1 cellular context compared by ENCODE assay signal in genomic region chr20:10370091-10370887, GRCh38.
TF ChIP-seq lines count a peak whose summit lies in the region.

No MANE protein-coding gene starts in this region.

TF ChIP-seq in HepG2, 621 proteins besides CTCF, POLR2A, EP300 and RAD21 (continued from another document):
- peak; percentile 73; the same call in 1 of the 2 replicates for TF ChIP-seq MLX (CRISPR knock-in tag; IDR thresholded peaks at IDR 0.05)
- no peak for TF ChIP-seq MTF1 (CRISPR knock-in tag; IDR thresholded peaks at IDR 0.05)
- no peak for TF ChIP-seq TRIM22 (IDR thresholded peaks at IDR 0.05)
- peak; percentile 82 for TF ChIP-seq HDAC1 (CRISPR knock-in tag; IDR thresholded peaks at IDR 0.05)
- no peak for TF ChIP-seq ETV6 (CRISPR knock-in tag; conservative IDR thresholded peaks at IDR 0.05)
- no peak for TF ChIP-seq ZNF275 (CRISPR knock-in tag; IDR thresholded peaks at IDR 0.05; ENCODE audit: borderline replicate concordance)
- peak; percentile 67; the same call in 1 of the 2 replicates for TF ChIP-seq BRD4 (CRISPR knock-in tag; IDR thresholded peaks at IDR 0.05)
- no peak for TF ChIP-seq MTERF4 (CRISPR knock-in tag; IDR thresholded peaks at IDR 0.05)
- peak; percentile 53; the same call in 1 of the 2 replicates for TF ChIP-seq ZNF232 (CRISPR knock-in tag; IDR thresholded peaks at IDR 0.05; ENCODE audit: borderline replicate concordance)
- TF ChIP-seq GATAD1 (CRISPR knock-in tag; IDR thresholded peaks at IDR 0.05): no peak
- TF ChIP-seq KAT2B (IDR thresholded peaks at IDR 0.05; ENCODE audit: borderline replicate concordance, low read depth, low read length): peak; percentile 75
- no peak for TF ChIP-seq CHD2 (IDR thresholded peaks at IDR 0.05; ENCODE audit: low read depth, low read length)
- TF ChIP-seq FUBP1 (CRISPR knock-in tag; IDR thresholded peaks at IDR 0.05; ENCODE audit: borderline replicate concordance): no peak; the same call in 1 of the 2 replicates
- no peak for TF ChIP-seq ZFP62 (CRISPR knock-in tag; IDR thresholded peaks at IDR 0.05)
- TF ChIP-seq CEBPZ (IDR thresholded peaks at IDR 0.05; ENCODE audit: low read length): no peak
- peak; percentile 95 for TF ChIP-seq KDM6A (CRISPR knock-in tag; IDR thresholded peaks at IDR 0.05; ENCODE audit: low read depth)
- no peak for TF ChIP-seq CENPT (CRISPR knock-in tag; IDR thresholded peaks at IDR 0.05; ENCODE audit: low read depth)
- peak; percentile 36; the same call in 1 of the 2 replicates for TF ChIP-seq GMEB1 (CRISPR knock-in tag; IDR thresholded peaks at IDR 0.05; ENCODE audit: borderline replicate concordance)
- TF ChIP-seq KLF12 (CRISPR knock-in tag; IDR thresholded peaks at IDR 0.05; ENCODE audit: borderline replicate concordance): peak; percentile 22; the same call in 1 of the 2 replicates
- TF ChIP-seq YY1 (IDR thresholded peaks at IDR 0.05; ENCODE audit: insufficient read depth, insufficient replicate concordance, low read depth, low read length): no peak
- TF ChIP-seq IKZF1 (IDR thresholded peaks at IDR 0.05): no peak
- no peak for TF ChIP-seq PAF1 (CRISPR knock-in tag; IDR thresholded peaks at IDR 0.05)
- TF ChIP-seq SUZ12 (IDR thresholded peaks at IDR 0.05; ENCODE audit: low read depth, low read length): no peak
